In genomic region chr10:126147866-126148578, GRCh38 we compare ENCODE assay signal across 14 cellular contexts.
DNase-seq lines count a peak whose midpoint lies in the region; ATAC-seq and TF ChIP-seq lines count a peak whose summit lies in the region.
"Had no signal": no experiment of that assay in that cellular context is flagged by ENCODE, and none has a peak within 500 bp of the region (broad histone marks: within the 10 kb centered on the region; RNA-seq: fewer than 3 reads in every experiment).

No MANE protein-coding gene starts in this region.

- H3K36me3 ChIP-seq in tibial nerve: no peaks in the 10 kb centered on the region
- H3K36me3 ChIP-seq: esophagus muscularis mucosa, lower lobe of right lung had no signal

- TF ChIP-seq EP300 in tibial nerve (IDR thresholded peaks at IDR 0.05): no peak

- no peak overlapping the region for H3K27ac ChIP-seq in tibial nerve
- H3K27ac ChIP-seq: esophagus muscularis mucosa, lower lobe of right lung had no signal

- ATAC-seq in HG03280 (IDR thresholded peaks at IDR 0.05; ENCODE audit: unreplicated experiment) (no peak), GM18909 (IDR thresholded peaks at IDR 0.05; ENCODE audit: poor library complexity, unreplicated experiment) (no peak), HG02870 (IDR thresholded peaks at IDR 0.05; ENCODE audit: unreplicated experiment) (no peak)
- ATAC-seq: lower lobe of right lung had no signal

- TF ChIP-seq POLR2A in tibial nerve (IDR thresholded peaks at IDR 0.05): no peak

- TF ChIP-seq CTCF in glutamatergic neuron (IDR thresholded peaks at IDR 0.05; ENCODE audit: partially characterized antibody, unreplicated experiment) (no peak), tibial nerve (IDR thresholded peaks at IDR 0.05) (no peak)

- no peak overlapping the region for H3K4me3 ChIP-seq in tibial nerve
- H3K4me3 ChIP-seq: esophagus muscularis mucosa, lower lobe of right lung had no signal

- no peaks in the 10 kb centered on the region for H3K27me3 ChIP-seq in tibial nerve
- H3K27me3 ChIP-seq: esophagus muscularis mucosa had no signal

- DNase-seq in HT1080 (ENCODE audit: low read depth): peak; percentile 36
- DNase-seq in astrocyte of the hippocampus (ENCODE audit: low read depth, low spot score): peak; percentile 81
- peak; percentile 33 for DNase-seq in glutamatergic neuron
- peak; percentile 29 for DNase-seq in superior temporal gyrus (ENCODE audit: extremely low spot score)
- no peak for DNase-seq in tibial nerve (ENCODE audit: low spot score in 2 of 2)
- DNase-seq: activated CD4-positive, alpha-beta T cell treated with anti-CD3 and anti-CD28 coated beads, Interleukin-2, amount 50 U/mL, for 1 hour; activated naive CD8-positive, alpha-beta T cell treated with anti-CD3 and anti-CD28 coated beads, Interleukin-2, amount 10 ng/mL, durations not matched to agents 7 days and 5 days; lower lobe of right lung; SIG-M5 had no signal

- H3K9me3 Mint-ChIP-seq in glutamatergic neuron (ENCODE audit: unreplicated experiment): peaks cover 3% of the 10 kb centered on the region

- H3K27ac Mint-ChIP-seq in glutamatergic neuron (ENCODE audit: unreplicated experiment): no peak overlapping the region
- H3K27ac Mint-ChIP-seq: activated naive CD8-positive, alpha-beta T cell treated with anti-CD3 and anti-CD28 coated beads, Interleukin-2, amount 10 ng/mL, durations not matched to agents 7 days and 5 days; IgD-negative memory B cell had no signal

- peaks cover 8% of the 10 kb centered on the region for H3K4me1 Mint-ChIP-seq in glutamatergic neuron (ENCODE audit: low read depth, unreplicated experiment)
- H3K4me1 Mint-ChIP-seq: activated naive CD8-positive, alpha-beta T cell treated with anti-CD3 and anti-CD28 coated beads, Interleukin-2, amount 10 ng/mL, durations not matched to agents 7 days and 5 days; IgD-negative memory B cell had no signal

- peaks cover 0 to 20% (median 5%) of the 10 kb centered on the region in 4 donors for H3K9me3 ChIP-seq in tibial nerve

- H3K4me3 Mint-ChIP-seq in glutamatergic neuron (ENCODE audit: unreplicated experiment): no peak overlapping the region
- H3K4me3 Mint-ChIP-seq: activated naive CD8-positive, alpha-beta T cell treated with anti-CD3 and anti-CD28 coated beads, Interleukin-2, amount 10 ng/mL, durations not matched to agents 7 days and 5 days; IgD-negative memory B cell had no signal

- WGBS in tibial nerve, 2 donors: 40 to 42% methylated on average over 7 of the region's 7 CpGs

- peaks cover 6% of the 10 kb centered on the region for H3K36me3 Mint-ChIP-seq in glutamatergic neuron (ENCODE audit: unreplicated experiment)
- H3K36me3 Mint-ChIP-seq: activated naive CD8-positive, alpha-beta T cell treated with anti-CD3 and anti-CD28 coated beads, Interleukin-2, amount 10 ng/mL, durations not matched to agents 7 days and 5 days had no signal

- H3K4me1 ChIP-seq in tibial nerve: no peaks in the 10 kb centered on the region
- H3K4me1 ChIP-seq: lower lobe of right lung had no signal

- H3K27me3 Mint-ChIP-seq in glutamatergic neuron (ENCODE audit: unreplicated experiment): peaks cover 1% of the 10 kb centered on the region
- H3K27me3 Mint-ChIP-seq: IgD-negative memory B cell had no signal

Comparison
In these comparisons a context has a peak if more than half of its experiments do, and no peak if none do; other contexts are left out.
1. DNase-seq: peak in HT1080 (single experiment), astrocyte of the hippocampus (single experiment), glutamatergic neuron (single experiment) and superior temporal gyrus (single experiment); none in tibial nerve (0 of 2).